ENCODE assay signal across 35 cellular contexts in genomic region chr6:147879031-147879430, GRCh38.
"Had no signal": no experiment of that assay in that cellular context is flagged by ENCODE, and none has a peak within 500 bp of the region (broad histone marks: within the 10 kb centered on the region; RNA-seq: fewer than 3 reads in every experiment).

No MANE protein-coding gene starts in this region.

- H3K4me1 Mint-ChIP-seq: activated CD4-positive, alpha-beta T cell treated with anti-CD3 and anti-CD28 coated beads for 36 hours; activated CD4-positive, alpha-beta T cell treated with anti-CD3 and anti-CD28 coated beads, Interleukin-2, amount 10 ng/mL, durations not matched to agents 7 days and 5 days; activated naive CD4-positive, alpha-beta T cell treated with anti-CD3 and anti-CD28 coated beads, Interleukin-2, amount 10 ng/mL, durations not matched to agents 7 days and 5 days; activated naive CD8-positive, alpha-beta T cell treated with anti-CD3 and anti-CD28 coated beads, Interleukin-2, amount 50 U/mL, for 24 hours; central memory CD8-positive, alpha-beta T cell; IgD-negative memory B cell had no signal

- DNase-seq: activated CD4-positive, alpha-beta T cell treated with anti-CD3 and anti-CD28 coated beads for 36 hours; activated CD4-positive, alpha-beta T cell treated with anti-CD3 and anti-CD28 coated beads, Interleukin-2, amount 10 ng/mL, durations not matched to agents 7 days and 5 days; activated CD4-positive, alpha-beta T cell treated with anti-CD3 and anti-CD28 coated beads, Interleukin-2, amount 50 U/mL, for 48 hours; activated CD8-positive, alpha-beta memory T cell treated with anti-CD3 and anti-CD28 coated beads, Interleukin-2, amount 50 U/mL, for 4 hours; activated CD8-positive, alpha-beta T cell treated with anti-CD3 and anti-CD28 coated beads, Interleukin-2, amount 10 ng/mL, durations not matched to agents 7 days and 5 days; activated effector memory CD4-positive, alpha-beta T cell treated with Interleukin-2 at 50 U/mL for 16 hours; activated naive CD4-positive, alpha-beta T cell treated with anti-CD3 and anti-CD28 coated beads, Interleukin-2, amount 10 ng/mL, durations not matched to agents 7 days and 5 days; activated naive CD8-positive, alpha-beta T cell treated with anti-CD3 and anti-CD28 coated beads, Interleukin-2, amount 50 U/mL, for 24 hours; activated T-cell treated with anti-CD3 and anti-CD28 coated beads, Interleukin-2, amount 50 U/mL, for 48 hours; amniotic stem cell; aorta; MM.1S; MV-4-11; NCI-H1092; NCI-H1694; NCI-H1930; NCI-H2081 treated with DMSO at 0.1 percent for 48 hours; NCI-H446 treated with DMSO at 0.1 percent for 48 hours; NCI-H524; NK-92 treated with Interleukin-12 subunit alpha and Interleukin-12 subunit beta, amount 100 ng/mL, for 24 hours; PC-3; Peyer's patch; RPMI8226; SHP77 treated with DMSO at 0.1 percent for 48 hours; SK-N-SH had no signal

- H3K9ac ChIP-seq: KMS-11, SK-N-SH had no signal

- H3K27me3 ChIP-seq: cardiac muscle cell, Peyer's patch had no signal

- H3K9me3 Mint-ChIP-seq: activated CD4-positive, alpha-beta T cell treated with anti-CD3 and anti-CD28 coated beads, Interleukin-2, amount 10 ng/mL, durations not matched to agents 7 days and 5 days; activated naive CD8-positive, alpha-beta T cell treated with anti-CD3 and anti-CD28 coated beads, Interleukin-2, amount 50 U/mL, for 24 hours; T-helper 1 cell treated with Interleukin-12 subunit alpha and Interleukin-12 subunit beta and Interleukin-4 antibody, amounts not matched to agents 30 μg/mL and 1 μg/mL, for 36 hours; T-helper 2 cell treated with Interferon-gamma antibody and Interleukin-4, amounts not matched to agents 5 μg/mL and 100 μg/mL, for 36 hours; WTC11 had no signal

- H3K4me3 ChIP-seq: cardiac muscle cell, Peyer's patch, SJSA1 had no signal

- H3K27me3 Mint-ChIP-seq: activated CD4-positive, alpha-beta T cell treated with anti-CD3 and anti-CD28 coated beads for 36 hours; activated CD4-positive, alpha-beta T cell treated with anti-CD3 and anti-CD28 coated beads, Interleukin-2, amount 10 ng/mL, durations not matched to agents 7 days and 5 days; activated naive CD4-positive, alpha-beta T cell treated with anti-CD3 and anti-CD28 coated beads, Interleukin-2, amount 10 ng/mL, durations not matched to agents 7 days and 5 days; activated naive CD8-positive, alpha-beta T cell; activated naive CD8-positive, alpha-beta T cell treated with anti-CD3 and anti-CD28 coated beads, Interleukin-2, amount 50 U/mL, for 24 hours; central memory CD8-positive, alpha-beta T cell; IgD-negative memory B cell had no signal

- H3K36me3 Mint-ChIP-seq: activated naive CD4-positive, alpha-beta T cell treated with anti-CD3 and anti-CD28 coated beads, Interleukin-2, amount 10 ng/mL, durations not matched to agents 7 days and 5 days; activated naive CD8-positive, alpha-beta T cell; IgD-negative memory B cell; WTC11 had no signal

- H3K9me3 ChIP-seq: Peyer's patch, SJSA1, SK-N-SH had no signal

- H3K36me3 ChIP-seq: cardiac muscle cell, Peyer's patch, SJSA1 had no signal

- H3K27ac Mint-ChIP-seq: activated CD4-positive, alpha-beta T cell treated with anti-CD3 and anti-CD28 coated beads for 36 hours; activated CD4-positive, alpha-beta T cell treated with anti-CD3 and anti-CD28 coated beads, Interleukin-2, amount 10 ng/mL, durations not matched to agents 7 days and 5 days; activated CD8-positive, alpha-beta T cell treated with anti-CD3 and anti-CD28 coated beads, Interleukin-2, amount 10 ng/mL, durations not matched to agents 7 days and 5 days; activated naive CD4-positive, alpha-beta T cell treated with anti-CD3 and anti-CD28 coated beads, Interleukin-2, amount 10 ng/mL, durations not matched to agents 7 days and 5 days; activated naive CD8-positive, alpha-beta T cell; activated naive CD8-positive, alpha-beta T cell treated with anti-CD3 and anti-CD28 coated beads, Interleukin-2, amount 50 U/mL, for 24 hours; IgD-negative memory B cell; T-helper 1 cell treated with Interleukin-12 subunit alpha and Interleukin-12 subunit beta and Interleukin-4 antibody, amounts not matched to agents 30 μg/mL and 1 μg/mL, for 36 hours; T-helper 2 cell treated with Interferon-gamma antibody and Interleukin-4, amounts not matched to agents 5 μg/mL and 100 μg/mL, for 36 hours; WTC11 had no signal

- H3K4me1 ChIP-seq: Peyer's patch, SJSA1 had no signal

- ATAC-seq: activated CD4-positive, alpha-beta T cell treated with anti-CD3 and anti-CD28 coated beads for 36 hours; activated CD4-positive, CD25-positive, alpha-beta regulatory T cell treated with anti-CD3 and anti-CD28 coated beads, Interleukin-2, amount 50 U/mL, for 24 hours; activated CD8-positive, alpha-beta T cell treated with anti-CD3 and anti-CD28 coated beads, Interleukin-2, amount 10 ng/mL, durations not matched to agents 7 days and 5 days; activated naive CD8-positive, alpha-beta T cell treated with anti-CD3 and anti-CD28 coated beads, Interleukin-2, amount 50 U/mL, for 24 hours; PC-3; WTC11 had no signal

- H3K4me3 Mint-ChIP-seq: activated CD4-positive, alpha-beta T cell treated with anti-CD3 and anti-CD28 coated beads for 36 hours; activated CD4-positive, alpha-beta T cell treated with anti-CD3 and anti-CD28 coated beads, Interleukin-2, amount 10 ng/mL, durations not matched to agents 7 days and 5 days; activated CD8-positive, alpha-beta T cell treated with anti-CD3 and anti-CD28 coated beads, Interleukin-2, amount 10 ng/mL, durations not matched to agents 7 days and 5 days; activated naive CD4-positive, alpha-beta T cell treated with anti-CD3 and anti-CD28 coated beads, Interleukin-2, amount 10 ng/mL, durations not matched to agents 7 days and 5 days; activated naive CD8-positive, alpha-beta T cell; activated naive CD8-positive, alpha-beta T cell treated with anti-CD3 and anti-CD28 coated beads, Interleukin-2, amount 50 U/mL, for 24 hours; central memory CD8-positive, alpha-beta T cell; IgD-negative memory B cell; T-helper 1 cell treated with Interleukin-12 subunit alpha and Interleukin-12 subunit beta and Interleukin-4 antibody, amounts not matched to agents 30 μg/mL and 1 μg/mL, for 36 hours; T-helper 2 cell treated with Interferon-gamma antibody and Interleukin-4, amounts not matched to agents 5 μg/mL and 100 μg/mL, for 36 hours; WTC11 had no signal
